ENCODE assay signal across 14 cellular contexts in the genomic region with DNA sequence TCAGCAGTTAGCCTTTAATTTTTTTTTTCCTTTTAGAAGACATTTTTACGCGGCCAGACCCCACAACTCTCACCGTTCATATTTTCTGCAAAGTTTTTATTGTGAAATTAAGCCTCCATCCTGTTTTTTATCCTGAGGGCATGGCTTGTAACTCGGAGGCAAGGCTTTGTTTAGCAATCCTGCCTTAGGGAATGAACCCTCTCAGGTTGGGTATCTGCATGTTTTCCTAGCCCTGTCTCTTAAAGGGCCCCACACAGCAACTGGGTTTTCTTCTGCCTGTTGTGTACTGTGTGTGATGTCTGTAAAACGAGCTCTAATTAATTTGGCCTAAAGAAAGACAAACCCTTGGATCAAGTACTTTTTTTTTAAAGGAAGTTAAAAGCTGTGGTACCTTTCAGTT.
A peak's percentile ranks its signal among the peaks of the same experiment; 100 is the strongest.
DNase-seq lines count a peak whose midpoint lies in the region; ATAC-seq, FAIRE-seq and TF ChIP-seq lines count a peak whose summit lies in the region.
"Had no signal": no experiment of that assay in that cellular context is flagged by ENCODE, and none has a peak within 500 bp of the region (broad histone marks: within the 10 kb centered on the region; RNA-seq: fewer than 3 reads in every experiment).

No MANE protein-coding gene starts in this region.

- peaks cover 37% of the 10 kb centered on the region for H3K9me3 Mint-ChIP-seq in WTC11

- peaks cover 17% of the 10 kb centered on the region for H3K27me3 Mint-ChIP-seq in WTC11 (ENCODE audit: low read depth)

- H3K4me3 ChIP-seq in HAP-1 (no peak overlapping the region), iPS-20b (ENCODE audit: low read length) (peak overlapping the region; percentile 38; the same call in 1 of the 2 replicates)
- H3K4me3 ChIP-seq: BLaER1 had no signal

- peaks cover 32% of the 10 kb centered on the region for H3K36me3 Mint-ChIP-seq in WTC11

- H3K27me3 ChIP-seq in HAP-1 (ENCODE audit: low read depth) (no peaks in the 10 kb centered on the region), iPS-20b (ENCODE audit: insufficient read depth, low read length) (peaks cover 9% of the 10 kb centered on the region)
- H3K27me3 ChIP-seq: BLaER1 had no signal

- peak; percentile 75 for DNase-seq in ELF-1 (ENCODE audit: low read depth, low spot score)
- DNase-seq in HAP-1 (ENCODE audit: low spot score in 2 of 2) = peak; percentile 53 to 59
- DNase-seq in WTC11 (ENCODE audit: low spot score) = no peak
- no peak for DNase-seq in OCI-M1 (lab: John Stamatoyannopoulos, UW)
- no peak for DNase-seq in NCI-H2029 treated with DMSO at 0.1 percent for 48 hours (lab: John Stamatoyannopoulos, UW)
- DNase-seq in frontal cortex (ENCODE audit: low spot score in 2 of 2) = no peak
- DNase-seq: 8988T, AML-193, HCEC 1CT, HFFc6 had no signal

- peak; percentile 58 for ATAC-seq in WTC11
- ATAC-seq in GM21367 (IDR thresholded peaks at IDR 0.05; ENCODE audit: unreplicated experiment) = no peak

- no peaks in the 10 kb centered on the region for H3K36me3 ChIP-seq in HAP-1 (replicated peaks)
- no peaks in the 10 kb centered on the region for H3K36me3 ChIP-seq in iPS-20b (ENCODE audit: insufficient read depth, low read depth, low read length)
- H3K36me3 ChIP-seq: BLaER1 had no signal

- no peak for FAIRE-seq in frontal cortex (lab: Jason Lieb, UNC)
- FAIRE-seq: G401.6 had no signal

- TF ChIP-seq CTCF in WTC11 (IDR thresholded peaks at IDR 0.05) = no peak

- peak overlapping the region; percentile 20; the same call in 1 of the 2 replicates for H3K9ac ChIP-seq in iPS-20b (ENCODE audit: low read depth, low read length)
- H3K9ac ChIP-seq: BLaER1 had no signal

- H3K27ac Mint-ChIP-seq in WTC11 = peak overlapping the region; percentile 42
- H3K27ac Mint-ChIP-seq: HFFc6 had no signal

- H3K27ac ChIP-seq in iPS-20b (ENCODE audit: low read length) = no peak overlapping the region
- H3K27ac ChIP-seq: BLaER1 had no signal

- H3K4me3 Mint-ChIP-seq in WTC11 = peak overlapping the region; percentile 26
- H3K4me3 Mint-ChIP-seq: HFFc6 had no signal

- H3K4me1 ChIP-seq in HAP-1 (peaks cover 22% of the 10 kb centered on the region), iPS-20b (ENCODE audit: insufficient read depth, low read length) (peaks cover 23% of the 10 kb centered on the region; the same call in 1 of the 2 replicates)
- H3K4me1 ChIP-seq: BLaER1 had no signal

- H3K9me3 ChIP-seq in HAP-1 (peaks cover 11% of the 10 kb centered on the region), iPS-20b (ENCODE audit: insufficient read depth, low read depth, low read length) (peaks cover 14% of the 10 kb centered on the region)

- CTCF ChIA-PET in WTC11 (lab: Charles Lee) = interaction anchor here (0.8 to 2.2 kb wide), 4 partner anchors 9 to 19 kb away, joined by 3 to 18 read pairs (median 4); no protein-coding TSS in a partner anchor

- in situ Hi-C loops in HAP-1 (cut with MboI; ENCODE audit: low sequenced_read_pairs) = loop anchor here (25.0 kb wide), 1 partner anchor 816 kb away; no protein-coding TSS in a partner anchor

- POLR2A ChIA-PET in WTC11 (lab: Charles Lee) = no interaction called here

- H3K4me1 Mint-ChIP-seq in WTC11 = peaks cover 45% of the 10 kb centered on the region

TF ChIP-seq in WTC11, 78 proteins besides CTCF, POLR2A, EP300 and RAD21:
- TF ChIP-seq, protein P1, sequence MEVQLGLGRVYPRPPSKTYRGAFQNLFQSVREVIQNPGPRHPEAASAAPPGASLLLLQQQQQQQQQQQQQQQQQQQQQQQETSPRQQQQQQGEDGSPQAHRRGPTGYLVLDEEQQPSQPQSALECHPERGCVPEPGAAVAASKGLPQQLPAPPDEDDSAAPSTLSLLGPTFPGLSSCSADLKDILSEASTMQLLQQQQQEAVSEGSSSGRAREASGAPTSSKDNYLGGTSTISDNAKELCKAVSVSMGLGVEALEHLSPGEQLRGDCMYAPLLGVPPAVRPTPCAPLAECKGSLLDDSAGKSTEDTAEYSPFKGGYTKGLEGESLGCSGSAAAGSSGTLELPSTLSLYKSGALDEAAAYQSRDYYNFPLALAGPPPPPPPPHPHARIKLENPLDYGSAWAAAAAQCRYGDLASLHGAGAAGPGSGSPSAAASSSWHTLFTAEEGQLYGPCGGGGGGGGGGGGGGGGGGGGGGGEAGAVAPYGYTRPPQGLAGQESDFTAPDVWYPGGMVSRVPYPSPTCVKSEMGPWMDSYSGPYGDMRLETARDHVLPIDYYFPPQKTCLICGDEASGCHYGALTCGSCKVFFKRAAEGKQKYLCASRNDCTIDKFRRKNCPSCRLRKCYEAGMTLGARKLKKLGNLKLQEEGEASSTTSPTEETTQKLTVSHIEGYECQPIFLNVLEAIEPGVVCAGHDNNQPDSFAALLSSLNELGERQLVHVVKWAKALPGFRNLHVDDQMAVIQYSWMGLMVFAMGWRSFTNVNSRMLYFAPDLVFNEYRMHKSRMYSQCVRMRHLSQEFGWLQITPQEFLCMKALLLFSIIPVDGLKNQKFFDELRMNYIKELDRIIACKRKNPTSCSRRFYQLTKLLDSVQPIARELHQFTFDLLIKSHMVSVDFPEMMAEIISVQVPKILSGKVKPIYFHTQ (CRISPR knock-in tag; IDR thresholded peaks at IDR 0.05) = no peak
- TF ChIP-seq, protein P2, sequence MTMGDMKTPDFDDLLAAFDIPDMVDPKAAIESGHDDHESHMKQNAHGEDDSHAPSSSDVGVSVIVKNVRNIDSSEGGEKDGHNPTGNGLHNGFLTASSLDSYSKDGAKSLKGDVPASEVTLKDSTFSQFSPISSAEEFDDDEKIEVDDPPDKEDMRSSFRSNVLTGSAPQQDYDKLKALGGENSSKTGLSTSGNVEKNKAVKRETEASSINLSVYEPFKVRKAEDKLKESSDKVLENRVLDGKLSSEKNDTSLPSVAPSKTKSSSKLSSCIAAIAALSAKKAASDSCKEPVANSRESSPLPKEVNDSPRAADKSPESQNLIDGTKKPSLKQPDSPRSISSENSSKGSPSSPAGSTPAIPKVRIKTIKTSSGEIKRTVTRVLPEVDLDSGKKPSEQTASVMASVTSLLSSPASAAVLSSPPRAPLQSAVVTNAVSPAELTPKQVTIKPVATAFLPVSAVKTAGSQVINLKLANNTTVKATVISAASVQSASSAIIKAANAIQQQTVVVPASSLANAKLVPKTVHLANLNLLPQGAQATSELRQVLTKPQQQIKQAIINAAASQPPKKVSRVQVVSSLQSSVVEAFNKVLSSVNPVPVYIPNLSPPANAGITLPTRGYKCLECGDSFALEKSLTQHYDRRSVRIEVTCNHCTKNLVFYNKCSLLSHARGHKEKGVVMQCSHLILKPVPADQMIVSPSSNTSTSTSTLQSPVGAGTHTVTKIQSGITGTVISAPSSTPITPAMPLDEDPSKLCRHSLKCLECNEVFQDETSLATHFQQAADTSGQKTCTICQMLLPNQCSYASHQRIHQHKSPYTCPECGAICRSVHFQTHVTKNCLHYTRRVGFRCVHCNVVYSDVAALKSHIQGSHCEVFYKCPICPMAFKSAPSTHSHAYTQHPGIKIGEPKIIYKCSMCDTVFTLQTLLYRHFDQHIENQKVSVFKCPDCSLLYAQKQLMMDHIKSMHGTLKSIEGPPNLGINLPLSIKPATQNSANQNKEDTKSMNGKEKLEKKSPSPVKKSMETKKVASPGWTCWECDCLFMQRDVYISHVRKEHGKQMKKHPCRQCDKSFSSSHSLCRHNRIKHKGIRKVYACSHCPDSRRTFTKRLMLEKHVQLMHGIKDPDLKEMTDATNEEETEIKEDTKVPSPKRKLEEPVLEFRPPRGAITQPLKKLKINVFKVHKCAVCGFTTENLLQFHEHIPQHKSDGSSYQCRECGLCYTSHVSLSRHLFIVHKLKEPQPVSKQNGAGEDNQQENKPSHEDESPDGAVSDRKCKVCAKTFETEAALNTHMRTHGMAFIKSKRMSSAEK (CRISPR knock-in tag; IDR thresholded peaks at IDR 0.05; ENCODE audit: borderline replicate concordance) = no peak
- no peak for TF ChIP-seq ZNF232 (CRISPR knock-in tag; IDR thresholded peaks at IDR 0.05)
- TF ChIP-seq, protein P3, sequence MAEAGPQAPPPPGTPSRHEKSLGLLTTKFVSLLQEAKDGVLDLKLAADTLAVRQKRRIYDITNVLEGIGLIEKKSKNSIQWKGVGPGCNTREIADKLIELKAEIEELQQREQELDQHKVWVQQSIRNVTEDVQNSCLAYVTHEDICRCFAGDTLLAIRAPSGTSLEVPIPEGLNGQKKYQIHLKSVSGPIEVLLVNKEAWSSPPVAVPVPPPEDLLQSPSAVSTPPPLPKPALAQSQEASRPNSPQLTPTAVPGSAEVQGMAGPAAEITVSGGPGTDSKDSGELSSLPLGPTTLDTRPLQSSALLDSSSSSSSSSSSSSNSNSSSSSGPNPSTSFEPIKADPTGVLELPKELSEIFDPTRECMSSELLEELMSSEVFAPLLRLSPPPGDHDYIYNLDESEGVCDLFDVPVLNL (CRISPR knock-in tag; IDR thresholded peaks at IDR 0.05; ENCODE audit: borderline replicate concordance, low read depth) = no peak
- TF ChIP-seq, protein P4, sequence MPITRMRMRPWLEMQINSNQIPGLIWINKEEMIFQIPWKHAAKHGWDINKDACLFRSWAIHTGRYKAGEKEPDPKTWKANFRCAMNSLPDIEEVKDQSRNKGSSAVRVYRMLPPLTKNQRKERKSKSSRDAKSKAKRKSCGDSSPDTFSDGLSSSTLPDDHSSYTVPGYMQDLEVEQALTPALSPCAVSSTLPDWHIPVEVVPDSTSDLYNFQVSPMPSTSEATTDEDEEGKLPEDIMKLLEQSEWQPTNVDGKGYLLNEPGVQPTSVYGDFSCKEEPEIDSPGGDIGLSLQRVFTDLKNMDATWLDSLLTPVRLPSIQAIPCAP (CRISPR knock-in tag; IDR thresholded peaks at IDR 0.05) = no peak
- TF ChIP-seq MXD4 (CRISPR knock-in tag; IDR thresholded peaks at IDR 0.05; ENCODE audit: borderline replicate concordance) = no peak
- no peak for TF ChIP-seq JUN (CRISPR knock-in tag; IDR thresholded peaks at IDR 0.05)
- TF ChIP-seq, protein P5, sequence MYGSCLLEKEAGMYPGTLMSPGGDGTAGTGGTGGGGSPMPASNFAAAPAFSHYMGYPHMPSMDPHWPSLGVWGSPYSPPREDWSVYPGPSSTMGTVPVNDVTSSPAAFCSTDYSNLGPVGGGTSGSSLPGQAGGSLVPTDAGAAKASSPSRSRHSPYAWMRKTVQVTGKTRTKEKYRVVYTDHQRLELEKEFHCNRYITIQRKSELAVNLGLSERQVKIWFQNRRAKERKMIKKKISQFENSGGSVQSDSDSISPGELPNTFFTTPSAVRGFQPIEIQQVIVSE (CRISPR knock-in tag; IDR thresholded peaks at IDR 0.05; ENCODE audit: borderline replicate concordance) = no peak
- TF ChIP-seq, protein P6, sequence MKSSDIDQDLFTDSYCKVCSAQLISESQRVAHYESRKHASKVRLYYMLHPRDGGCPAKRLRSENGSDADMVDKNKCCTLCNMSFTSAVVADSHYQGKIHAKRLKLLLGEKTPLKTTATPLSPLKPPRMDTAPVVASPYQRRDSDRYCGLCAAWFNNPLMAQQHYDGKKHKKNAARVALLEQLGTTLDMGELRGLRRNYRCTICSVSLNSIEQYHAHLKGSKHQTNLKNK (CRISPR knock-in tag; IDR thresholded peaks at IDR 0.05) = no peak
- TF ChIP-seq EMX1 (CRISPR knock-in tag; IDR thresholded peaks at IDR 0.05) = no peak
- no peak for TF ChIP-seq FOXP1 (CRISPR knock-in tag; IDR thresholded peaks at IDR 0.05; ENCODE audit: borderline replicate concordance)
- no peak for TF ChIP-seq GABPB1 (CRISPR knock-in tag; IDR thresholded peaks at IDR 0.05)
- no peak for TF ChIP-seq SMAD3 (CRISPR knock-in tag; IDR thresholded peaks at IDR 0.05; ENCODE audit: borderline replicate concordance)

Comparison
In these comparisons a context has a peak if more than half of its experiments do, and no peak if none do; other contexts are left out.
1. DNase-seq: peak in ELF-1 (single experiment) and HAP-1 (2 of 2); none in WTC11 (single experiment), OCI-M1 (single experiment), NCI-H2029 treated with DMSO at 0.1 percent for 48 hours (single experiment) and frontal cortex (0 of 2).